In the genomic region with DNA sequence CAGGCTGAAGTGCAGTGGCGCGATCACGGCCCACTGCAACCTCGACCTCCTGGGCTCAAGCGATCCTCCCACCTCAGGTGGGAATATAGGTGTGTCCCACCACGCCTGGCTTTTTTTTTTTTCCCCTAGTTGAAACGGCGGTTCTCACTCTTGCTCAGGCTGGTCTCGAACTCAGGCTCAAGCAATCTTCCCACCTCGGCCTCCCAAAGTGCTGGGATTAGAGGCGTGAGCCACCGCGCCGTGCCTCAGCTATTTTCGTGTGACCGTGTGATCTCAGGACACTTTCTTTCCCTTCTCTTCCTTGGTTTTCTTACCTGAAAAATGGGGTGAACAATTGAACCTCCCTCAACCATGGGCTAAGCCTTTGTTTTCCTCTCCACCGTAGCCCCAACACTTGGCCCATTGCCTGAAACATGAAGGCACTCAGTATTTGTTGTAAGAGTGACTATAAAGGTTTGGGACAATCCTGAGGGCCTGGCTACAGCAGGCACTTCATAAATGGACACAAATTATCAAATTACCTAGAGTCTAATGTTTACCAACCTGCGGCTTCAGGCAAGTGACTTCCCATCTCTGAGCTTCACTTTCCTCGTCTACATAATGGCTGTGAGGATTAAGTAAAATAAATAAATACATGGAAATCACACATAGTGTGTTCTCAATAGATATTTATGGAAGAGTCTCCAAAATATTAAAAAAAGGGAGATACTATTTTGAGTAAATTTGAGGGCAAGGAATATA, we compare ENCODE assay signal across 8 cellular contexts. TPM values are rescaled to one million over a fixed set of nuclear protein-coding genes. Genes with fewer than 3 reads are reported as not detected.
DNase-seq lines count a peak whose midpoint lies in the region; ATAC-seq and TF ChIP-seq lines count a peak whose summit lies in the region.

No MANE protein-coding gene starts in this region.

- H3K4me1 ChIP-seq in OCI-LY1 (ENCODE audit: insufficient read depth, low read length, severe bottlenecking): peaks cover 19% of the 10 kb centered on the region

- H3K4me3 ChIP-seq in GM12875 (ENCODE audit: low read depth, low read length) (peak overlapping the region; percentile 37), OCI-LY1 (ENCODE audit: low read depth, low read length, poor library complexity, severe bottlenecking) (peak overlapping the region; percentile 66)

- peak overlapping the region; percentile 86 for H3K4me2 ChIP-seq in OCI-LY1 (ENCODE audit: low read length)

- peak overlapping the region; percentile 32; the same call in 1 of the 2 replicates for H2AFZ ChIP-seq in OCI-LY1 (ENCODE audit: low read length)

- H3K4me1 Mint-ChIP-seq in effector memory CD8-positive, alpha-beta T cell (ENCODE audit: low read depth in 2 of 2): peaks cover 17 to 25% of the 10 kb centered on the region in 2 donors
- peaks cover 34% of the 10 kb centered on the region for H3K4me1 Mint-ChIP-seq in osteocyte (ENCODE audit: unreplicated experiment)

- H3K4me3 Mint-ChIP-seq in effector memory CD8-positive, alpha-beta T cell: peak overlapping the region; percentile 91 to 92
- peak overlapping the region; percentile 73 for H3K4me3 Mint-ChIP-seq in osteocyte (ENCODE audit: unreplicated experiment)

- no peaks in the 10 kb centered on the region for H3K27me3 ChIP-seq in OCI-LY1 (ENCODE audit: insufficient read depth, low read length)

- peaks cover 16% of the 10 kb centered on the region for H3K36me3 Mint-ChIP-seq in effector memory CD8-positive, alpha-beta T cell (ENCODE audit: insufficient read depth)
- no peaks in the 10 kb centered on the region for H3K36me3 Mint-ChIP-seq in osteocyte (ENCODE audit: unreplicated experiment)

- H3K79me2 ChIP-seq in OCI-LY1 (ENCODE audit: insufficient read depth, low read length): no peaks in the 10 kb centered on the region

- no peaks in the 10 kb centered on the region for H3K27me3 Mint-ChIP-seq in effector memory CD8-positive, alpha-beta T cell
- no peaks in the 10 kb centered on the region for H3K27me3 Mint-ChIP-seq in osteocyte (ENCODE audit: unreplicated experiment)

- no peaks in the 10 kb centered on the region for H3F3A ChIP-seq in OCI-LY1 (ENCODE audit: insufficient read depth, low read length)

- no peaks in the 10 kb centered on the region for H3K9me2 ChIP-seq in OCI-LY1 (ENCODE audit: low read depth, low read length)

- peaks cover 8% of the 10 kb centered on the region for H3K36me3 ChIP-seq in OCI-LY1 (ENCODE audit: insufficient read depth, low read length)

- peak overlapping the region; percentile 73 for H3K9ac ChIP-seq in OCI-LY1 (ENCODE audit: low read length)

- no peaks in the 10 kb centered on the region for H3K9me3 Mint-ChIP-seq in effector memory CD8-positive, alpha-beta T cell
- H3K9me3 Mint-ChIP-seq in osteocyte (ENCODE audit: unreplicated experiment): no peaks in the 10 kb centered on the region

- no peaks in the 10 kb centered on the region for H4K20me1 ChIP-seq in OCI-LY1 (ENCODE audit: insufficient read depth, low read length)

- peak overlapping the region; percentile 77 to 84 for H3K27ac Mint-ChIP-seq in effector memory CD8-positive, alpha-beta T cell
- peak overlapping the region; percentile 92 for H3K27ac Mint-ChIP-seq in osteocyte (ENCODE audit: unreplicated experiment)

- TF ChIP-seq CTCF in GM12875 (IDR thresholded peaks at IDR 0.05; ENCODE audit: borderline replicate concordance, insufficient read depth, low read depth, low read length): no peak
- no peak for TF ChIP-seq CTCF in OCI-LY1 (IDR thresholded peaks at IDR 0.05; ENCODE audit: low read length)
- TF ChIP-seq CTCF in osteocyte (IDR thresholded peaks at IDR 0.05): no peak

- DNase-seq in effector memory CD8-positive, alpha-beta T cell: no peak
- no peak for DNase-seq in osteocyte (ENCODE audit: extremely low spot score, unreplicated experiment)
- DNase-seq in Kasumi-1 (lab: John Stamatoyannopoulos, UW): no peak
- no peak for DNase-seq in HuH-7.5 (ENCODE audit: low spot score)
- DNase-seq in NCI-H446 treated with DMSO at 0.1 percent for 48 hours (lab: John Stamatoyannopoulos, UW): no peak

- H3K9me3 ChIP-seq in OCI-LY1 (ENCODE audit: low read length): no peaks in the 10 kb centered on the region

- H3K27ac ChIP-seq in OCI-LY1 (ENCODE audit: low read depth, low read length, poor library complexity, severe bottlenecking): no peak overlapping the region

- ATAC-seq in HG02852 (IDR thresholded peaks at IDR 0.05; ENCODE audit: unreplicated experiment): peak; percentile 8
- ATAC-seq in effector memory CD8-positive, alpha-beta T cell (replicated peaks): no peak

RNA-seq across cellular contexts. Expression of gene ID1, which starts 31.4 kb away (rescaled TPM):
- total RNA-seq in osteocyte: 8.2 TPM in 2 replicates

RNA-seq across cellular contexts. Expression of gene HM13, which starts 59.5 kb away (rescaled TPM):
- 173 and 203 TPM in 2 replicates for total RNA-seq in osteocyte
